In genomic region chr15:27850050-27850449, GRCh38 we compare ENCODE assay signal across 29 cellular contexts.
"Had no signal": no experiment of that assay in that cellular context is flagged by ENCODE, and none has a peak within 500 bp of the region (broad histone marks: within the 10 kb centered on the region; RNA-seq: fewer than 3 reads in every experiment).

No MANE protein-coding gene starts in this region.

- H3K4me1 ChIP-seq: adrenal gland, body of pancreas had no signal

- H3K36me3 ChIP-seq: adrenal gland had no signal

- H3K27ac ChIP-seq: adrenal gland, body of pancreas, epithelial cell of prostate, VCaP had no signal

- ATAC-seq: activated CD8-positive, alpha-beta memory T cell treated with anti-CD3 and anti-CD28 coated beads, Interleukin-2, amount 10 ng/mL, durations not matched to agents 7 days and 5 days; activated CD8-positive, alpha-beta T cell treated with anti-CD3 and anti-CD28 coated beads, Interleukin-2, amount 10 ng/mL, durations not matched to agents 7 days and 5 days; activated naive CD8-positive, alpha-beta T cell treated with anti-CD3 and anti-CD28 coated beads, Interleukin-2, amount 50 U/mL, for 24 hours; body of pancreas; WTC11 had no signal

- DNase-seq: activated CD4-positive, alpha-beta T cell treated with anti-CD3 and anti-CD28 coated beads for 1 hour; activated CD4-positive, alpha-beta T cell treated with anti-CD3 and anti-CD28 coated beads for 48 hours; activated CD4-positive, alpha-beta T cell treated with anti-CD3 and anti-CD28 coated beads, Interleukin-2, amount 50 U/mL, for 1 hour; activated CD4-positive, alpha-beta T cell treated with anti-CD3 and anti-CD28 coated beads, Interleukin-2, amount 50 U/mL, for 48 hours; activated CD8-positive, alpha-beta memory T cell treated with anti-CD3 and anti-CD28 coated beads, Interleukin-2, amount 10 ng/mL, durations not matched to agents 7 days and 5 days; activated CD8-positive, alpha-beta memory T cell treated with anti-CD3 and anti-CD28 coated beads, Interleukin-2, amount 50 U/mL, for 4 hours; activated CD8-positive, alpha-beta T cell treated with anti-CD3 and anti-CD28 coated beads, Interleukin-2, amount 10 ng/mL, durations not matched to agents 7 days and 5 days; activated naive CD4-positive, alpha-beta T cell treated with anti-CD3 and anti-CD28 coated beads for 36 hours; activated naive CD8-positive, alpha-beta T cell treated with anti-CD3 and anti-CD28 coated beads for 36 hours; activated naive CD8-positive, alpha-beta T cell treated with anti-CD3 and anti-CD28 coated beads, Interleukin-2, amount 50 U/mL, for 24 hours; activated T-cell treated with anti-CD3 and anti-CD28 coated beads, Interleukin-2, amount 50 U/mL, for 1 hour; activated T-cell treated with anti-CD3 and anti-CD28 coated beads, Interleukin-2, amount 50 U/mL, for 48 hours; amygdala; aorta; body of pancreas; caudate nucleus; cortex of kidney; dermis blood vessel endothelial cell; effector CD8-positive, alpha-beta T cell; foreskin fibroblast; T-helper 2 cell had no signal

- H3K27me3 ChIP-seq: adrenal gland, body of pancreas had no signal

- H3K9me3 ChIP-seq: adrenal gland, body of pancreas had no signal

- H3K4me3 ChIP-seq: adrenal gland, body of pancreas had no signal

- FAIRE-seq: colon, endometrium, endothelial cell of umbilical vein, frontal cortex had no signal
